ENCODE assay signal across 25 cellular contexts in genomic region chr2:58319481-58319880, GRCh38.
DNase-seq lines count a peak whose midpoint lies in the region; ATAC-seq, FAIRE-seq and TF ChIP-seq lines count a peak whose summit lies in the region.
"Had no signal": no experiment of that assay in that cellular context is flagged by ENCODE, and none has a peak within 500 bp of the region (broad histone marks: within the 10 kb centered on the region; RNA-seq: fewer than 3 reads in every experiment).

No MANE protein-coding gene starts in this region.

- H3K56ac ChIP-seq in H1 (replicated peaks; ENCODE audit: insufficient read length, low read depth, low read length): no peak overlapping the region

- H3K27ac Mint-ChIP-seq in progenitor cell of endocrine pancreas: peak overlapping the region; percentile 17
- H3K27ac Mint-ChIP-seq: CD14-positive monocyte; CD4-positive, alpha-beta T cell had no signal

- FAIRE-seq in HepG2 (lab: Jason Lieb, UNC) (no peak), H1 (lab: Jason Lieb, UNC) (no peak)
- FAIRE-seq: A204.1, GM12891, GM18507 had no signal

- ATAC-seq in HepG2 (no peak), right lobe of liver (no peak), PC-3 (peak; percentile 53; the same call in 1 of the 2 replicates)
- ATAC-seq: HCT116 had no signal

- H2BK5ac ChIP-seq in H1 (ENCODE audit: low read depth, low read length): peak overlapping the region; percentile 60; the same call in 1 of the 2 replicates

- no peak overlapping the region for H3K14ac ChIP-seq in H1 (ENCODE audit: insufficient read length)

- H2AFZ ChIP-seq in HepG2 (ENCODE audit: low read length): no peak overlapping the region
- H2AFZ ChIP-seq in PC-3 (ENCODE audit: low read length): no peak overlapping the region
- peak overlapping the region; percentile 48; the same call in 1 of the 2 replicates for H2AFZ ChIP-seq in H1 (ENCODE audit: low read length)

- peaks cover 2% of the 10 kb centered on the region for H3K36me3 Mint-ChIP-seq in progenitor cell of endocrine pancreas (ENCODE audit: insufficient read depth)
- H3K36me3 Mint-ChIP-seq: CD14-positive monocyte had no signal

- in situ Hi-C loops in HepG2 (cut with HindIII; ENCODE audit: extremely low pct_ligation_motif_present, low pct_unique_long_range_greater_than_20kb): no loop called here

- H3K4me3 ChIP-seq in HepG2 (replicated peaks in 1 of 3; ENCODE audit: insufficient read depth in 1 of 3, low read depth in 2 of 3, low read length in 3 of 3) (no peak overlapping the region), right lobe of liver (no peak overlapping the region), PC-3 (ENCODE audit: low read length) (no peak overlapping the region), H1 (ENCODE audit: extremely low read depth in 1 of 4, insufficient read depth in 2 of 4, low read depth in 3 of 4, low read length in 4 of 4) (no peak overlapping the region)
- H3K4me3 ChIP-seq: BLaER1 treated with 17β-estradiol and CSF1 and Interleukin-3, amounts not matched to agents 10 nM and 100 nM had no signal

- H2BK15ac ChIP-seq in H1 (ENCODE audit: low read length): no peak overlapping the region

- no peak overlapping the region for H3K4ac ChIP-seq in H1 (replicated peaks; ENCODE audit: insufficient read length, low read depth, low read length)

- no peak overlapping the region for H2BK20ac ChIP-seq in H1 (ENCODE audit: low read length)

- no peaks in the 10 kb centered on the region for H3F3A ChIP-seq in PC-3 (ENCODE audit: low read length, unreplicated experiment)

- H3K23ac ChIP-seq in H1 (ENCODE audit: insufficient read length): no peak overlapping the region

- H3K9me2 ChIP-seq in PC-3 (replicated peaks; ENCODE audit: low read length): no peaks in the 10 kb centered on the region; the same call in 1 of the 2 replicates

- no peak overlapping the region for H3K4me3 Mint-ChIP-seq in progenitor cell of endocrine pancreas (ENCODE audit: low read depth)
- H3K4me3 Mint-ChIP-seq: CD14-positive monocyte; CD4-positive, alpha-beta T cell; H9 had no signal

- H3K18ac ChIP-seq in H1 (ENCODE audit: extremely low read depth, low read length): peak overlapping the region; percentile 87

- H3K36me3 ChIP-seq in HepG2 (replicated peaks in 1 of 2; ENCODE audit: control insufficient read depth in 1 of 2, insufficient read depth in 2 of 2, low read length in 2 of 2): no peaks in the 10 kb centered on the region
- H3K36me3 ChIP-seq in right lobe of liver: no peaks in the 10 kb centered on the region
- no peaks in the 10 kb centered on the region for H3K36me3 ChIP-seq in PC-3 (ENCODE audit: low read depth, low read length)
- H3K36me3 ChIP-seq in H1 (ENCODE audit: control insufficient read depth in 2 of 4, insufficient read depth in 4 of 4, low read length in 3 of 4): no peaks in the 10 kb centered on the region
- H3K36me3 ChIP-seq: BE2C; BLaER1 treated with 17β-estradiol and CSF1 and Interleukin-3, amounts not matched to agents 10 nM and 100 nM had no signal

- no peak overlapping the region for H4K5ac ChIP-seq in H1 (ENCODE audit: insufficient read length, low read depth, low read length)

- H2AK5ac ChIP-seq in H1 (ENCODE audit: low read depth, low read length): no peak overlapping the region

- H3K79me2 ChIP-seq in HepG2 (ENCODE audit: insufficient read depth, low read length) (no peaks in the 10 kb centered on the region), PC-3 (ENCODE audit: low read length) (no peaks in the 10 kb centered on the region), H1 (ENCODE audit: control insufficient read depth in 1 of 2, insufficient read depth in 2 of 2, low read length in 2 of 2) (no peaks in the 10 kb centered on the region)

- CTCF ChIA-PET in HepG2 (lab: Yijun Ruan, JAX; ENCODE audit: low intra/inter-chr PET ratio, low total read pairs) (no interaction called here), PC-3 (lab: Charles Lee) (no interaction called here), H1 (lab: Charles Lee; ENCODE audit: partially characterized antibody) (interaction anchor here (0.6 to 1.4 kb wide), 3 partner anchors 70 to 108 kb away, joined by 3 read pairs; no protein-coding TSS in a partner anchor)

- no peaks in the 10 kb centered on the region for H4K20me1 ChIP-seq in HepG2 (ENCODE audit: insufficient read depth, low read length)
- no peaks in the 10 kb centered on the region for H4K20me1 ChIP-seq in PC-3 (ENCODE audit: low read length)
- no peaks in the 10 kb centered on the region for H4K20me1 ChIP-seq in H1 (replicated peaks in 1 of 2; ENCODE audit: control insufficient read depth in 1 of 2, insufficient read depth in 2 of 2, low read length in 2 of 2)
- H4K20me1 ChIP-seq: BLaER1 treated with 17β-estradiol and CSF1 and Interleukin-3, amounts not matched to agents 10 nM and 100 nM had no signal

- H3K9me3 Mint-ChIP-seq in progenitor cell of endocrine pancreas (ENCODE audit: low read depth): peaks cover 12% of the 10 kb centered on the region
- H3K9me3 Mint-ChIP-seq: CD4-positive, alpha-beta T cell had no signal

- H3K27ac ChIP-seq in HepG2 (ENCODE audit: extremely low read length, insufficient read depth, low read length): no peak overlapping the region
- no peak overlapping the region for H3K27ac ChIP-seq in right lobe of liver
- H3K27ac ChIP-seq in PC-3 (ENCODE audit: low read length): no peak overlapping the region
- no peak overlapping the region for H3K27ac ChIP-seq in H1 (ENCODE audit: low read depth, low read length)
- H3K27ac ChIP-seq: 22Rv1; BLaER1 treated with 17β-estradiol and CSF1 and Interleukin-3, amounts not matched to agents 10 nM and 100 nM had no signal

- TF ChIP-seq POLR2A in HepG2 (IDR thresholded peaks at IDR 0.05; ENCODE audit: insufficient read depth in 1 of 2, low read depth in 2 of 2, low read length in 2 of 2) (no peak), right lobe of liver (IDR thresholded peaks at IDR 0.05) (no peak), H1 (IDR thresholded peaks at IDR 0.05; ENCODE audit: control extremely low read depth in 1 of 2, low read depth in 2 of 2, low read length in 2 of 2) (no peak)

- TF ChIP-seq CTCF in HepG2 (CRISPR knock-in tag; IDR thresholded peaks at IDR 0.05) (no peak), right lobe of liver (IDR thresholded peaks at IDR 0.05) (no peak), PC-3 (conservative IDR thresholded peaks at IDR 0.05; ENCODE audit: low read depth, low read length) (no peak), H1 (IDR thresholded peaks at IDR 0.05; ENCODE audit: control extremely low read depth in 1 of 3, insufficient read depth in 1 of 3, low read depth in 1 of 3, low read length in 3 of 3) (no peak), progenitor cell of endocrine pancreas (IDR thresholded peaks at IDR 0.05; ENCODE audit: unreplicated experiment) (no peak)

- H3K4me1 ChIP-seq in HepG2 (ENCODE audit: insufficient read depth, low read length): no peaks in the 10 kb centered on the region
- H3K4me1 ChIP-seq in right lobe of liver: no peaks in the 10 kb centered on the region
- no peaks in the 10 kb centered on the region for H3K4me1 ChIP-seq in PC-3 (ENCODE audit: insufficient read depth, low read length)
- H3K4me1 ChIP-seq in H1 (replicated peaks in 1 of 4; ENCODE audit: control insufficient read depth in 3 of 4, insufficient read depth in 4 of 4, low read length in 3 of 4): 0 out of 7 replicates have a peak, but pooled peaks cover 0 to 3% (median 0%) of the 10 kb centered on the region in 4 experiments
- H3K4me1 ChIP-seq: BE2C; BLaER1 treated with 17β-estradiol and CSF1 and Interleukin-3, amounts not matched to agents 10 nM and 100 nM had no signal

- H4K91ac ChIP-seq in H1 (replicated peaks; ENCODE audit: insufficient read length, low read length): no peak overlapping the region

- H3K79me1 ChIP-seq in H1 (ENCODE audit: low read depth, low read length): no peaks in the 10 kb centered on the region

- no peak overlapping the region for H2BK120ac ChIP-seq in H1 (replicated peaks; ENCODE audit: low read depth, low read length)

- H3K4me1 Mint-ChIP-seq in progenitor cell of endocrine pancreas (ENCODE audit: low read depth): peaks cover 4% of the 10 kb centered on the region
- H3K4me1 Mint-ChIP-seq: CD14-positive monocyte had no signal

- intact Hi-C loops in HepG2 (cut with micrococcal nuclease; ENCODE audit: unreplicated experiment) (no loop called here), right lobe of liver (cut with DNase I) (no loop called here), PC-3 (cut with micrococcal nuclease) (no loop called here)

- peaks cover 35% of the 10 kb centered on the region for H3K27me3 Mint-ChIP-seq in progenitor cell of endocrine pancreas
- H3K27me3 Mint-ChIP-seq: CD4-positive, alpha-beta T cell had no signal

- peak overlapping the region; percentile 75; the same call in 1 of the 2 replicates for H2BK12ac ChIP-seq in H1 (ENCODE audit: low read depth, low read length)

- DNase-seq in HepG2 (ENCODE audit: low spot score): no peak
- DNase-seq in right lobe of liver: no peak
- DNase-seq in PC-3: peak; percentile 26
- DNase-seq in H1 (ENCODE audit: low read depth in 1 of 2, low spot score in 2 of 2): no peak
- no peak for DNase-seq in progenitor cell of endocrine pancreas (ENCODE audit: low spot score, unreplicated experiment)
- DNase-seq in anterior cingulate cortex (lab: John Stamatoyannopoulos, UW): no peak
- no peak for DNase-seq in stimulated activated CD4-positive, alpha-beta T cell treated with anti-CD3 and anti-CD28 coated beads, Interleukin-1b, Interleukin-23, amount 100 ng/mL, for 48 hours
- DNase-seq in NCI-H69 (lab: John Stamatoyannopoulos, UW): no peak
- DNase-seq: ACHN; AML-193; BE2C; Calu3; CD4-positive, alpha-beta T cell; COR-L47; DMS53; DMS79 treated with DMSO at 0.1 percent for 48 hours; GF-D8; H9 had no signal

- POLR2A ChIA-PET in HepG2 (lab: Yijun Ruan, JAX): no interaction called here
- POLR2A ChIA-PET in PC-3 (lab: Charles Lee; ENCODE audit: unreplicated experiment): no interaction called here
- POLR2A ChIA-PET in H1 (lab: Charles Lee; ENCODE audit: partially characterized antibody): no interaction called here

- no peak for TF ChIP-seq RAD21 in HepG2 (CRISPR knock-in tag; IDR thresholded peaks at IDR 0.05)
- no peak for TF ChIP-seq RAD21 in H1 (IDR thresholded peaks at IDR 0.05 in 1 of 2, conservative IDR thresholded peaks at IDR 0.05 in 1 of 2; ENCODE audit: low read depth in 2 of 2, low read length in 2 of 2)

- BruUV-seq in HepG2 (replicated peaks; lab: Mats Ljungman, UMichigan): no TSS peak
- BruUV-seq in PC-3 (replicated peaks; lab: Mats Ljungman, UMichigan): no TSS peak

- H3K23me2 ChIP-seq in H1 (ENCODE audit: low read depth, low read length): no peaks in the 10 kb centered on the region; the same call in 1 of the 2 replicates

- TF ChIP-seq EP300 in HepG2 (IDR thresholded peaks at IDR 0.05; ENCODE audit: low read depth in 2 of 2, low read length in 2 of 2) (no peak), HepG2 (CRISPR knock-in tag; IDR thresholded peaks at IDR 0.05; ENCODE audit: borderline replicate concordance) (no peak), H1 (IDR thresholded peaks at IDR 0.05; ENCODE audit: borderline replicate concordance in 1 of 2, low read depth in 2 of 2, low read length in 2 of 2) (no peak)

- no peak overlapping the region for H3K9ac ChIP-seq in HepG2 (ENCODE audit: insufficient read depth, low read depth, low read length)
- no peak overlapping the region for H3K9ac ChIP-seq in PC-3 (ENCODE audit: low read length)
- H3K9ac ChIP-seq in H1 (replicated peaks in 1 of 4; ENCODE audit: extremely low read depth in 1 of 4, low read depth in 3 of 4, low read length in 3 of 4): no peak overlapping the region
- H3K9ac ChIP-seq: BLaER1 treated with 17β-estradiol and CSF1 and Interleukin-3, amounts not matched to agents 10 nM and 100 nM had no signal

- 10% methylated on average over 4 of the region's 4 CpGs for WGBS in HepG2 (ENCODE audit: low lambda C conversion rate)
- 53% methylated on average over 4 of the region's 4 CpGs for WGBS in right lobe of liver (ENCODE audit: insufficient coverage, low coverage, low lambda C conversion rate, missing lambda C conversion rate)
- WGBS in H1 (ENCODE audit: extremely low coverage in 1 of 2, insufficient coverage in 1 of 2, insufficient read length in 1 of 2, insufficient replicate concordance in 2 of 2, low coverage in 1 of 2, low lambda C conversion rate in 2 of 2, missing lambda C conversion rate in 1 of 2), 2 experiments: 73% methylated on average over 4 of the region's 4 CpGs; no CpG with 5 or more reads in 1 of the 2 experiments

- H3K27me3 ChIP-seq in HepG2 (ENCODE audit: control insufficient read depth in 1 of 2, insufficient read depth in 2 of 2, low read length in 2 of 2) (peaks cover 0 to 10% of the 10 kb centered on the region in 2 experiments; a peak in 1 of 5 replicates), right lobe of liver (no peaks in the 10 kb centered on the region), PC-3 (ENCODE audit: low read length) (no peaks in the 10 kb centered on the region), H1 (replicated peaks in 1 of 4; ENCODE audit: control insufficient read depth in 3 of 4, extremely low read depth in 1 of 4, insufficient read depth in 3 of 4, low read length in 3 of 4) (no peaks in the 10 kb centered on the region)
- H3K27me3 ChIP-seq: BE2C; BLaER1 treated with 17β-estradiol and CSF1 and Interleukin-3, amounts not matched to agents 10 nM and 100 nM had no signal

- H3K4me2 ChIP-seq in HepG2 (ENCODE audit: low read depth, low read length) (no peak overlapping the region), PC-3 (ENCODE audit: low read length) (no peak overlapping the region), H1 (ENCODE audit: insufficient read depth in 1 of 2, low read depth in 2 of 2, low read length in 2 of 2) (peak overlapping the region in 1 of 2 experiments; percentile 28; a peak in 1 of 4 replicates)
- H3K4me2 ChIP-seq: BLaER1 treated with 17β-estradiol and CSF1 and Interleukin-3, amounts not matched to agents 10 nM and 100 nM had no signal

- H4K8ac ChIP-seq in H1 (ENCODE audit: extremely low read depth, insufficient read depth, low read length): no peak overlapping the region

- H3K9me3 ChIP-seq in HepG2 (ENCODE audit: low read length) (no peaks in the 10 kb centered on the region), right lobe of liver (no peaks in the 10 kb centered on the region), PC-3 (ENCODE audit: low read length) (no peaks in the 10 kb centered on the region), H1 (ENCODE audit: insufficient read depth in 2 of 2, low read depth in 1 of 2, low read length in 1 of 2) (no peaks in the 10 kb centered on the region; a peak in 1 of 4 replicates)
- H3K9me3 ChIP-seq: BE2C; BLaER1 treated with 17β-estradiol and CSF1 and Interleukin-3, amounts not matched to agents 10 nM and 100 nM had no signal

Comparison
In these comparisons a context has a peak if more than half of its experiments do, and no peak if none do; other contexts are left out.
1. Of the 41 proteins assayed by ChIP-seq in both HepG2 and H1: peak only in HepG2: MAFK; only in H1: none; in both: none; in neither: 40.